In the genomic region with DNA sequence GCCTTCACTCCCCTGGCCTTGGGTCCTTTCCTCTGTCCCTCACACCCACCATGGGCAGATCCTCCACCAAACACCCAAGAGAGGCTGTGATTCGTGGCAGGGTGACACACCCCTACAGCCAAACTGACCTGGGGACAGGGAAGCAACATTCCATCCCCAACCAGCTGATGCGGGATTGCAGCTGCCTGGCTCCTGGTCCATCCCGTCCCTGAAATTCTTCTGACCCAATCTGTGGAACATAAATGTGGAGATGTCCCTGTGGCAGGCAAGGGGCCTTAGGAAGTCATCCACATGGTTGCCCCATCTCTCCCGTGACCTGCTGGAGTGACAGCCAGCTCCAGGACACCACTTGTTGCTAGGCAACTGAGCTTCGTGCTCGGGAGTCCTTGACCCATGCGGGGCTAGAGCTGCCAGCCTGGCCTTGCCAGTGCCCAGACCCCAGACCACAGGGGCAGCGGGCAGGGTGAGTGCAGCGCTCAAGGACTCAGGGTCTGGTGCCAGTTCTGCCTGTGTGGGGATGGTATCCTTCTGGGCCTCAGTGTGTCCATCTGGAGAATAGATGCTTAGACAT, we compare ENCODE assay signal across 36 cellular contexts. TPM values are rescaled to one million over a fixed set of nuclear protein-coding genes. Genes with fewer than 3 reads are reported as not detected.
A peak's percentile ranks its signal among the peaks of the same experiment; 100 is the strongest.
DNase-seq lines count a peak whose midpoint lies in the region; ATAC-seq and TF ChIP-seq lines count a peak whose summit lies in the region.
"Had no signal": no experiment of that assay in that cellular context is flagged by ENCODE, and none has a peak within 500 bp of the region (broad histone marks: within the 10 kb centered on the region; RNA-seq: fewer than 3 reads in every experiment).

No MANE protein-coding gene starts in this region.

- no peaks in the 10 kb centered on the region for H3K9me3 ChIP-seq in CD8-positive, alpha-beta memory T cell (ENCODE audit: low read length)
- H3K9me3 ChIP-seq in left lung, result no peaks in the 10 kb centered on the region
- H3K9me3 ChIP-seq: Caco-2, colonic mucosa, gastroesophageal sphincter, HAP-1, mucosa of descending colon, Peyer's patch, right atrium auricular region, stomach, vagina had no signal

- H3K27ac ChIP-seq in CD8-positive, alpha-beta memory T cell (ENCODE audit: low read depth, low read length), result no peak overlapping the region
- H3K27ac ChIP-seq in left lung, result no peak overlapping the region
- H3K27ac ChIP-seq: cardiac muscle cell, colonic mucosa, gastroesophageal sphincter, hepatocyte, parathyroid adenoma, Peyer's patch, right atrium auricular region, stomach, vagina had no signal

- H3K27me3 Mint-ChIP-seq in activated naive CD4-positive, alpha-beta T cell treated with anti-CD3 and anti-CD28 coated beads, Interleukin-2, amount 10 ng/mL, durations not matched to agents 7 days and 5 days, result no peaks in the 10 kb centered on the region
- peaks cover 0 to 2% of the 10 kb centered on the region in 2 donors for H3K27me3 Mint-ChIP-seq in CD8-positive, alpha-beta memory T cell
- no peaks in the 10 kb centered on the region for H3K27me3 Mint-ChIP-seq in activated naive CD8-positive, alpha-beta T cell treated with anti-CD3 and anti-CD28 coated beads for 36 hours
- H3K27me3 Mint-ChIP-seq: activated naive CD4-positive, alpha-beta T cell treated with anti-CD3 and anti-CD28 coated beads, Interleukin-2, amount 50 U/mL, for 24 hours had no signal

- peaks cover 7% of the 10 kb centered on the region for H3K4me1 ChIP-seq in CD8-positive, alpha-beta memory T cell (ENCODE audit: insufficient read depth, low read length)
- H3K4me1 ChIP-seq in left lung, result peaks cover 9 to 21% of the 10 kb centered on the region in 2 donors
- H3K4me1 ChIP-seq: Caco-2, colonic mucosa, HAP-1, parathyroid adenoma, Peyer's patch had no signal

- POLR2A ChIA-PET in CD8-positive, alpha-beta memory T cell (lab: Charles Lee), result no interaction called here

- no peak for TF ChIP-seq CTCF in left lung (IDR thresholded peaks at IDR 0.05)

- H3K4me3 Mint-ChIP-seq in activated naive CD4-positive, alpha-beta T cell treated with anti-CD3 and anti-CD28 coated beads, Interleukin-2, amount 10 ng/mL, durations not matched to agents 7 days and 5 days, result no peak overlapping the region
- H3K4me3 Mint-ChIP-seq in CD8-positive, alpha-beta memory T cell, result no peak overlapping the region
- no peak overlapping the region for H3K4me3 Mint-ChIP-seq in activated naive CD8-positive, alpha-beta T cell treated with anti-CD3 and anti-CD28 coated beads for 36 hours
- H3K4me3 Mint-ChIP-seq: activated naive CD4-positive, alpha-beta T cell treated with anti-CD3 and anti-CD28 coated beads, Interleukin-2, amount 50 U/mL, for 24 hours; nephron progenitor cell had no signal

- H3K36me3 Mint-ChIP-seq in activated naive CD4-positive, alpha-beta T cell treated with anti-CD3 and anti-CD28 coated beads, Interleukin-2, amount 10 ng/mL, durations not matched to agents 7 days and 5 days, result peaks cover 65% of the 10 kb centered on the region
- peaks cover 3 to 92% (median 28%) of the 10 kb centered on the region in 3 donors for H3K36me3 Mint-ChIP-seq in CD8-positive, alpha-beta memory T cell
- H3K36me3 Mint-ChIP-seq in activated naive CD8-positive, alpha-beta T cell treated with anti-CD3 and anti-CD28 coated beads for 36 hours, result peaks cover 18% of the 10 kb centered on the region

- H3K27ac Mint-ChIP-seq in activated naive CD4-positive, alpha-beta T cell treated with anti-CD3 and anti-CD28 coated beads, Interleukin-2, amount 10 ng/mL, durations not matched to agents 7 days and 5 days, result peak overlapping the region; percentile 59
- peak overlapping the region in 6 of 8 donors; percentile 6 to 71 (median 42) for H3K27ac Mint-ChIP-seq in CD8-positive, alpha-beta memory T cell
- peak overlapping the region; percentile 43 for H3K27ac Mint-ChIP-seq in activated naive CD8-positive, alpha-beta T cell treated with anti-CD3 and anti-CD28 coated beads for 36 hours
- H3K27ac Mint-ChIP-seq: nephron progenitor cell had no signal

- no peak for DNase-seq in activated naive CD4-positive, alpha-beta T cell treated with anti-CD3 and anti-CD28 coated beads, Interleukin-2, amount 10 ng/mL, durations not matched to agents 7 days and 5 days
- DNase-seq in activated naive CD4-positive, alpha-beta T cell treated with Interleukin-2 at 50 U/mL for 16 hours, result no peak
- DNase-seq in CD8-positive, alpha-beta memory T cell, result no peak
- DNase-seq in activated naive CD8-positive, alpha-beta T cell treated with anti-CD3 and anti-CD28 coated beads for 36 hours, result no peak
- DNase-seq in posterior vena cava (ENCODE audit: low spot score) (peak; percentile 71), left lung (no peak), NCI-H2029 (lab: John Stamatoyannopoulos, UW) (no peak)
- DNase-seq: ACHN; activated CD4-positive, alpha-beta T cell treated with anti-CD3 and anti-CD28 coated beads for 4 hours; activated T-cell treated with anti-CD3 and anti-CD28 coated beads, Interleukin-2, amount 50 U/mL, for 48 hours; aorta; Caco-2; colonic mucosa; DMS53; effector CD4-positive, alpha-beta T cell; mucosa of descending colon; MV-4-11; NCI-H1436; NCI-H345; NCI-H774; nephron progenitor cell; Peyer's patch; SIG-M5; stomach; T-helper 9 cell had no signal

- H3K9me3 Mint-ChIP-seq in activated naive CD4-positive, alpha-beta T cell treated with anti-CD3 and anti-CD28 coated beads, Interleukin-2, amount 10 ng/mL, durations not matched to agents 7 days and 5 days, result no peaks in the 10 kb centered on the region
- no peaks in the 10 kb centered on the region for H3K9me3 Mint-ChIP-seq in CD8-positive, alpha-beta memory T cell
- no peaks in the 10 kb centered on the region for H3K9me3 Mint-ChIP-seq in activated naive CD8-positive, alpha-beta T cell treated with anti-CD3 and anti-CD28 coated beads for 36 hours
- H3K9me3 Mint-ChIP-seq: activated naive CD4-positive, alpha-beta T cell treated with anti-CD3 and anti-CD28 coated beads, Interleukin-2, amount 50 U/mL, for 24 hours; nephron progenitor cell had no signal

- ATAC-seq in left lung, result no peak
- ATAC-seq in GM19035 (IDR thresholded peaks at IDR 0.05; ENCODE audit: unreplicated experiment), result no peak
- ATAC-seq: gastroesophageal sphincter, mucosa of descending colon had no signal

- H3K4me3 ChIP-seq in CD8-positive, alpha-beta memory T cell (ENCODE audit: low read length), result no peak overlapping the region
- no peak overlapping the region for H3K4me3 ChIP-seq in left lung
- H3K4me3 ChIP-seq: cardiac muscle cell, colonic mucosa, gastroesophageal sphincter, HAP-1, hepatocyte, lung, mucosa of descending colon, Peyer's patch, right atrium auricular region, smooth muscle cell, stomach, vagina had no signal

- no peaks in the 10 kb centered on the region for H3K27me3 ChIP-seq in CD8-positive, alpha-beta memory T cell (ENCODE audit: insufficient read depth, low read length, poor library complexity, severe bottlenecking)
- H3K27me3 ChIP-seq in left lung, result no peaks in the 10 kb centered on the region
- H3K27me3 ChIP-seq: cardiac muscle cell, colonic mucosa, gastroesophageal sphincter, hepatocyte, Peyer's patch, right atrium auricular region, stomach, vagina had no signal

- intact Hi-C loops in posterior vena cava (cut with DNase I) (no loop called here), left lung (cut with DNase I) (no loop called here)

- peaks cover 2% of the 10 kb centered on the region for H3K4me1 Mint-ChIP-seq in activated naive CD4-positive, alpha-beta T cell treated with anti-CD3 and anti-CD28 coated beads, Interleukin-2, amount 10 ng/mL, durations not matched to agents 7 days and 5 days
- H3K4me1 Mint-ChIP-seq in CD8-positive, alpha-beta memory T cell, result peaks cover 18 to 29% (median 26%) of the 10 kb centered on the region in 3 donors
- H3K4me1 Mint-ChIP-seq in activated naive CD8-positive, alpha-beta T cell treated with anti-CD3 and anti-CD28 coated beads for 36 hours, result peaks cover 26% of the 10 kb centered on the region

- CTCF ChIA-PET in activated naive CD4-positive, alpha-beta T cell treated with anti-CD3 and anti-CD28 coated beads, Interleukin-2, amount 10 ng/mL, durations not matched to agents 7 days and 5 days (lab: Charles Lee), result no interaction called here
- CTCF ChIA-PET in CD8-positive, alpha-beta memory T cell (lab: Charles Lee), result interaction anchor here (1.2 kb wide), 2 partner anchors 93 to 94 kb away, joined by 4 to 5 read pairs; no protein-coding TSS in a partner anchor

- peaks cover 56% of the 10 kb centered on the region for H3K36me3 ChIP-seq in CD8-positive, alpha-beta memory T cell (ENCODE audit: insufficient read depth, low read length)
- peaks cover 0 to 76% of the 10 kb centered on the region in 2 donors for H3K36me3 ChIP-seq in left lung
- H3K36me3 ChIP-seq: cardiac muscle cell, HAP-1, right atrium auricular region had no signal

RNA-seq across cellular contexts. Expression of a gene that starts 34.0 kb away (rescaled TPM):
- total RNA-seq in CD8-positive, alpha-beta memory T cell, result 1 to 10 TPM; 9.4 TPM
- polyA plus RNA-seq in CD8-positive, alpha-beta memory T cell, result 90.4 TPM
- total RNA-seq in activated naive CD8-positive, alpha-beta T cell treated with anti-CD3 and anti-CD28 coated beads for 36 hours, result 10 to 100 TPM; 10.4 TPM
- total RNA-seq in posterior vena cava (10 to 100 TPM; 26.7 to 28.4 TPM), left lung (10 to 100 TPM; 49.4 to 49.9 TPM)
